ENCODE assay signal across 24 cellular contexts in the genomic region with DNA sequence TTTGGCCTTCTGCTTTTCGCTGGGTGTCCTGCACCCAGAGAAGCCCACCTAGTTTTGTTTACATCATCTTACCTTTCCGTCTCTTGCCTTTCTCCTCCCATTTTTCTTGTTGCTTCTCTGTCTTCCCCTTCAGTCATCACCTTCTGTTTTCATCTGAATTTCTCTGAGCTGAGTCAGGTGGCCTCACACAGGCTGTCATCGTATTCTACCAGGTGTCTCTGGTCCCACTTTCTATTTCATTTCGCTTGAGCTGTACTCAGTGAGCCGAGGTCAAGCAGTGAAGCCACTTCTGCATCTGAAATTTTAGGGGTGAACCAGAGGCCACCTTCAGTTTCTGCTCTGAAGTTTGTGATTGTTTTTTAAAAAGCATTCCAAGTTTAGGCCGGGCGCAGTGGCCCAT. TPM values are rescaled to one million over a fixed set of nuclear protein-coding genes. Genes with fewer than 3 reads are reported as not detected.
DNase-seq lines count a peak whose midpoint lies in the region; ATAC-seq and TF ChIP-seq lines count a peak whose summit lies in the region.
"Had no signal": no experiment of that assay in that cellular context is flagged by ENCODE, and none has a peak within 500 bp of the region (broad histone marks: within the 10 kb centered on the region; RNA-seq: fewer than 3 reads in every experiment).

No MANE protein-coding gene starts in this region.

- peaks cover 16% of the 10 kb centered on the region; the same call in 1 of the 2 replicates for H4K20me1 ChIP-seq in MM.1S (ENCODE audit: insufficient read depth, low read length)

- peak overlapping the region; percentile 11; the same call in 1 of the 2 replicates for H3K4me2 ChIP-seq in MM.1S (ENCODE audit: low read depth, low read length)
- H3K4me2 ChIP-seq: BLaER1 had no signal

- peaks cover 10% of the 10 kb centered on the region; the same call in 1 of the 2 replicates for H3F3A ChIP-seq in MM.1S (ENCODE audit: insufficient read depth, low read length)

- no peaks in the 10 kb centered on the region for H3K27me3 Mint-ChIP-seq in osteocyte (ENCODE audit: unreplicated experiment)
- H3K27me3 Mint-ChIP-seq: activated naive CD8-positive, alpha-beta T cell treated with anti-CD3 and anti-CD28 coated beads, Interleukin-2, amount 50 U/mL, for 24 hours; activated T-cell treated with anti-CD3 and anti-CD28 coated beads, Interleukin-2, amount 50 U/mL, for 24 hours had no signal

- peaks cover 27% of the 10 kb centered on the region for H3K36me3 Mint-ChIP-seq in osteocyte (ENCODE audit: unreplicated experiment)

- DNase-seq in MM.1S (peak; percentile 71), mucosa of descending colon (no peak), SHP77 (lab: John Stamatoyannopoulos, UW) (no peak), osteocyte (ENCODE audit: extremely low spot score, unreplicated experiment) (no peak), 8988T (no peak)
- DNase-seq: activated gamma-delta T cell treated with Interleukin-2 at 50 U/mL for 16 hours; activated naive CD8-positive, alpha-beta T cell treated with anti-CD3 and anti-CD28 coated beads, Interleukin-2, amount 50 U/mL, for 24 hours; activated T-cell treated with anti-CD3 and anti-CD28 coated beads, Interleukin-2, amount 50 U/mL, for 24 hours; effector memory CD4-positive, alpha-beta T cell; left colon; NCI-H1105; NCI-H187; NCI-H2171; ovary; RPMI8226; stimulated activated CD4-positive, alpha-beta T cell treated with anti-CD3 and anti-CD28 coated beads, Interleukin-15, amount 100 ng/mL, for 24 hours; stimulated activated CD4-positive, alpha-beta T cell treated with anti-CD3 and anti-CD28 coated beads, Interleukin-4, amount 100 ng/mL, for 4 hours; substantia nigra; upper lobe of left lung had no signal

- 0 out of 2 replicates have a peak overlapping the region, but pooled peaks have one; percentile 2 for H3K27ac ChIP-seq in MM.1S (ENCODE audit: low read length)
- H3K27ac ChIP-seq: BLaER1, cardiac muscle cell, ovary, upper lobe of left lung had no signal

- no peak overlapping the region for H2AFZ ChIP-seq in MM.1S (ENCODE audit: low read length)

- ATAC-seq in GM18498 (IDR thresholded peaks at IDR 0.05; ENCODE audit: unreplicated experiment): peak; percentile 60
- peak; percentile 49 for ATAC-seq in GM21619 (IDR thresholded peaks at IDR 0.05; ENCODE audit: unreplicated experiment)
- peak; percentile 19 for ATAC-seq in mucosa of descending colon
- no peak for ATAC-seq in HG02610 (IDR thresholded peaks at IDR 0.05; ENCODE audit: unreplicated experiment)
- ATAC-seq: activated naive CD8-positive, alpha-beta T cell treated with anti-CD3 and anti-CD28 coated beads, Interleukin-2, amount 50 U/mL, for 24 hours; left colon had no signal

- TF ChIP-seq CTCF in MM.1S (IDR thresholded peaks at IDR 0.05; ENCODE audit: low read length) (no peak), mucosa of descending colon (IDR thresholded peaks at IDR 0.05) (no peak), osteocyte (IDR thresholded peaks at IDR 0.05) (no peak)

- H3K27me3 ChIP-seq in MM.1S (replicated peaks; ENCODE audit: insufficient read depth, low read length): no peaks in the 10 kb centered on the region
- H3K27me3 ChIP-seq: BLaER1, cardiac muscle cell, ovary, upper lobe of left lung had no signal

- H3K9me3 ChIP-seq in MM.1S (replicated peaks; ENCODE audit: insufficient read depth, low read length) (no peaks in the 10 kb centered on the region), mucosa of descending colon (no peaks in the 10 kb centered on the region)
- H3K9me3 ChIP-seq: BLaER1, ovary, upper lobe of left lung had no signal

- no peak overlapping the region for H3K4me3 ChIP-seq in MM.1S (ENCODE audit: low read length)
- no peak overlapping the region for H3K4me3 ChIP-seq in mucosa of descending colon
- H3K4me3 ChIP-seq: BLaER1, cardiac muscle cell, ovary, upper lobe of left lung had no signal

- H3K4me3 Mint-ChIP-seq in osteocyte (ENCODE audit: unreplicated experiment): no peak overlapping the region
- H3K4me3 Mint-ChIP-seq: activated naive CD8-positive, alpha-beta T cell treated with anti-CD3 and anti-CD28 coated beads, Interleukin-2, amount 50 U/mL, for 24 hours; activated T-cell treated with anti-CD3 and anti-CD28 coated beads, Interleukin-2, amount 50 U/mL, for 24 hours had no signal

- no peaks in the 10 kb centered on the region for H3K9me3 Mint-ChIP-seq in osteocyte (ENCODE audit: unreplicated experiment)
- H3K9me3 Mint-ChIP-seq: activated naive CD8-positive, alpha-beta T cell treated with anti-CD3 and anti-CD28 coated beads, Interleukin-2, amount 50 U/mL, for 24 hours; activated T-cell treated with anti-CD3 and anti-CD28 coated beads, Interleukin-2, amount 50 U/mL, for 24 hours had no signal

- no peak overlapping the region for H3K27ac Mint-ChIP-seq in osteocyte (ENCODE audit: unreplicated experiment)
- H3K27ac Mint-ChIP-seq: activated naive CD8-positive, alpha-beta T cell treated with anti-CD3 and anti-CD28 coated beads, Interleukin-2, amount 50 U/mL, for 24 hours had no signal

- no peak overlapping the region for H3K9ac ChIP-seq in MM.1S (ENCODE audit: low read length)
- H3K9ac ChIP-seq: BLaER1 had no signal

- no peaks in the 10 kb centered on the region for H3K9me2 ChIP-seq in MM.1S (replicated peaks; ENCODE audit: insufficient read depth, low read length)

- H3K4me1 ChIP-seq in MM.1S (ENCODE audit: low read length) (peaks cover 8% of the 10 kb centered on the region), mucosa of descending colon (ENCODE audit: low read depth) (no peaks in the 10 kb centered on the region)

- peaks cover 84% of the 10 kb centered on the region for H3K79me2 ChIP-seq in MM.1S (ENCODE audit: low read length)

- H3K36me3 ChIP-seq in MM.1S (replicated peaks; ENCODE audit: insufficient read depth, low read length) (0 out of 2 replicates have a peak, but pooled peaks cover 5% of the 10 kb centered on the region), mucosa of descending colon (ENCODE audit: low read depth) (no peaks in the 10 kb centered on the region)
- H3K36me3 ChIP-seq: ovary had no signal

- H3K4me1 Mint-ChIP-seq in osteocyte (ENCODE audit: unreplicated experiment): no peaks in the 10 kb centered on the region

- intact Hi-C loops in mucosa of descending colon (cut with DNase I, micrococcal nuclease): no loop called here

RNA-seq across cellular contexts. Expression of a gene that starts 9.7 kb away (rescaled TPM):
- total RNA-seq in mucosa of descending colon (10 to 100 TPM; 15.7 to 27.4 (median 20.6) TPM), osteocyte (29.4 and 30.1 TPM in 2 replicates)

RNA-seq across cellular contexts. Expression of a gene that starts 10.0 kb away (rescaled TPM):
- 10 to 100 TPM; 16.6 to 22.7 (median 17.1) TPM for total RNA-seq in mucosa of descending colon
- total RNA-seq in osteocyte: 36.4 and 38.2 TPM in 2 replicates

RNA-seq across cellular contexts. Expression of a gene that starts 56.2 kb away (rescaled TPM):
- total RNA-seq in mucosa of descending colon (10 to 100 TPM; 44.0 to 58.5 (median 57.3) TPM), osteocyte (53.6 and 55.1 TPM in 2 replicates)
